7 cellular contexts compared by ENCODE assay signal in genomic region chr3:45226206-45226915, GRCh38. TPM values are rescaled to one million over a fixed set of nuclear protein-coding genes. Genes with fewer than 3 reads are reported as not detected.
DNase-seq lines count a peak whose midpoint lies in the region; ATAC-seq lines count a peak whose summit lies in the region.

TSS of gene TMEM158 (minus strand) at chr3:45226287. CDS start at chr3:45226027, 260 bp downstream.

- H3K4me1 ChIP-seq in esophagus (ENCODE audit: control insufficient read depth in 2 of 2, insufficient read depth in 2 of 2, low read length in 1 of 2), result peaks cover 0 to 10% of the 10 kb centered on the region in 2 donors
- peaks cover 6% of the 10 kb centered on the region for H3K4me1 ChIP-seq in mucosa of stomach (ENCODE audit: control insufficient read depth, insufficient read depth, low read length)

- peak within 1 kb of the TSS; percentile 37 to 67 for H3K27ac ChIP-seq in esophagus (ENCODE audit: low read depth in 2 of 2, low read length in 1 of 2)

- DNase-seq in NOMO-1 treated with DMSO at 0.1 percent for 48 hours (lab: John Stamatoyannopoulos, UW; ENCODE audit: unreplicated experiment) (peak; percentile 9), activated T-cell treated with anti-CD3 and anti-CD28 coated beads for 48 hours (ENCODE audit: low read depth) (peak; percentile 74)
- DNase-seq in stimulated activated CD8-positive, alpha-beta memory T cell treated with anti-CD3 and anti-CD28 coated beads, Interleukin-4, amount 100 ng/mL, for 24 hours (ENCODE audit: low read depth), result peak; percentile 74

- H3K4me3 ChIP-seq in esophagus (ENCODE audit: low read depth in 1 of 2, low read length in 2 of 2), result peak within 1 kb of the TSS; percentile 55 to 70
- H3K4me3 ChIP-seq in mucosa of stomach (ENCODE audit: low read length), result no peak within 1 kb of the TSS

- H3K36me3 ChIP-seq in esophagus (ENCODE audit: control insufficient read depth in 2 of 2, insufficient read depth in 2 of 2, low read length in 1 of 2) (no peaks in the 10 kb centered on the region), mucosa of stomach (ENCODE audit: control insufficient read depth, insufficient read depth, low read length) (no peaks in the 10 kb centered on the region)

- ATAC-seq in GM18519 (IDR thresholded peaks at IDR 0.05; ENCODE audit: low FRiP score, unreplicated experiment), result peak; percentile 40
- ATAC-seq in HG02840 (IDR thresholded peaks at IDR 0.05; ENCODE audit: low FRiP score, unreplicated experiment), result peak; percentile 50

- 2% methylated on average over 28 to 63 of the region's 63 CpGs for WGBS in esophagus, 2 donors

- H3K9ac ChIP-seq in mucosa of stomach (ENCODE audit: low read length), result peak within 1 kb of the TSS; percentile 43

- H3K9me3 ChIP-seq in esophagus (ENCODE audit: control insufficient read depth in 2 of 2, insufficient read depth in 1 of 2, low read depth in 1 of 2, low read length in 1 of 2) (no peaks in the 10 kb centered on the region), mucosa of stomach (ENCODE audit: control insufficient read depth, low read length) (no peaks in the 10 kb centered on the region)

- H3K27me3 ChIP-seq in esophagus (ENCODE audit: control insufficient read depth in 1 of 2, insufficient read depth in 2 of 2, low read length in 2 of 2), result peaks cover 0 to 8% of the 10 kb centered on the region in 2 donors
- peaks cover 49% of the 10 kb centered on the region for H3K27me3 ChIP-seq in mucosa of stomach (ENCODE audit: control insufficient read depth, insufficient read depth, low read length)

RNA-seq across cellular contexts. Expression of gene TMEM158, which starts in this region (rescaled TPM):
- polyA plus RNA-seq in esophagus, result 1 to 10 TPM; 1.7 to 5.6 TPM

Comparison
In these comparisons a context has a peak if more than half of its experiments do, and no peak if none do; other contexts are left out.
1. DNase-seq: peak in every context shown above with its lines; median percentile 74 in activated T-cell treated with anti-CD3 and anti-CD28 coated beads for 48 hours; 74 in stimulated activated CD8-positive, alpha-beta memory T cell treated with anti-CD3 and anti-CD28 coated beads, Interleukin-4, amount 100 ng/mL, for 24 hours; 9 in NOMO-1 treated with DMSO at 0.1 percent for 48 hours.